In genomic region chr17:41147531-41148204, GRCh38 we compare ENCODE assay signal across 3 cellular contexts.
TF ChIP-seq lines count a peak whose summit lies in the region.

No MANE protein-coding gene starts in this region.

TF ChIP-seq in HepG2, 621 proteins besides CTCF, POLR2A, EP300 and RAD21:
- TF ChIP-seq HNRNPK (IDR thresholded peaks at IDR 0.05; ENCODE audit: low read depth, low read length, poor library complexity, severe bottlenecking) (peak; percentile 85), ZNF501 (CRISPR knock-in tag; IDR thresholded peaks at IDR 0.05) (no peak), CENPBD1 (CRISPR knock-in tag; IDR thresholded peaks at IDR 0.05; ENCODE audit: borderline replicate concordance, low read depth) (no peak)

TF ChIP-seq in HEK293, 187 proteins besides CTCF, POLR2A, EP300 and RAD21:
- TF ChIP-seq ZNF654 (tag by site-specific recombination; IDR thresholded peaks at IDR 0.05; ENCODE audit: low read depth) (no peak), KLF9 (tag by site-specific recombination; IDR thresholded peaks at IDR 0.05; ENCODE audit: low read depth) (no peak), ZNF585B (tag by site-specific recombination; IDR thresholded peaks at IDR 0.05) (no peak), ZNF366 (tag by site-specific recombination; conservative IDR thresholded peaks at IDR 0.05) (peak; percentile 68), ZNF146 (tag by site-specific recombination; IDR thresholded peaks at IDR 0.05) (no peak), ZNF837 (tag by site-specific recombination; IDR thresholded peaks at IDR 0.05) (no peak)

TF ChIP-seq in K562, 482 proteins besides CTCF, POLR2A, EP300 and RAD21:
- TF ChIP-seq HNRNPK (IDR thresholded peaks at IDR 0.05; ENCODE audit: low read depth, low read length, poor library complexity, severe bottlenecking) (peak; percentile 39), ZKSCAN3 (CRISPR knock-in tag; IDR thresholded peaks at IDR 0.05) (no peak), ESRRB (CRISPR knock-in tag; IDR thresholded peaks at IDR 0.05; ENCODE audit: borderline replicate concordance) (no peak), ASH1L (IDR thresholded peaks at IDR 0.05; ENCODE audit: borderline replicate concordance, low read depth, partially characterized antibody) (no peak)
TF ChIP-seq in K562: peak in this region for 1.
